ENCODE assay signal across 23 cellular contexts in genomic region chr12:7004840-7005239, GRCh38. TPM values are rescaled to one million over a fixed set of nuclear protein-coding genes. Genes with fewer than 3 reads are reported as not detected.
DNase-seq lines count a peak whose midpoint lies in the region; ATAC-seq and TF ChIP-seq lines count a peak whose summit lies in the region.
"Had no signal": no experiment of that assay in that cellular context is flagged by ENCODE, and none has a peak within 500 bp of the region (broad histone marks: within the 10 kb centered on the region; RNA-seq: fewer than 3 reads in every experiment).

No MANE protein-coding gene starts in this region.

- POLR2A ChIA-PET in Panc1 (lab: Charles Lee) = no interaction called here

- H3K9me3 ChIP-seq in Panc1 (ENCODE audit: control insufficient read depth, insufficient read depth, low read depth, low read length) = no peaks in the 10 kb centered on the region
- H3K9me3 ChIP-seq in psoas muscle = no peaks in the 10 kb centered on the region
- no peaks in the 10 kb centered on the region for H3K9me3 ChIP-seq in upper lobe of right lung
- H3K9me3 ChIP-seq: MG63, SK-N-SH had no signal

- no peaks in the 10 kb centered on the region for H3K27me3 Mint-ChIP-seq in activated T-cell treated with anti-CD3 and anti-CD28 coated beads, Interleukin-2, amount 50 U/mL, for 72 hours (ENCODE audit: low read depth)
- no peaks in the 10 kb centered on the region for H3K27me3 Mint-ChIP-seq in activated T-cell treated with anti-CD3 and anti-CD28 coated beads, Interleukin-2, amount 50 U/mL, for 4 hours (ENCODE audit: low read depth)
- H3K27me3 Mint-ChIP-seq: B cell had no signal

- no peak for DNase-seq in activated T-cell treated with anti-CD3 and anti-CD28 coated beads, Interleukin-2, amount 50 U/mL, for 72 hours
- no peak for DNase-seq in activated T-cell treated with anti-CD3 and anti-CD28 coated beads, Interleukin-2, amount 50 U/mL, for 4 hours
- no peak for DNase-seq in Panc1 (ENCODE audit: low read depth, low spot score)
- no peak for DNase-seq in psoas muscle
- DNase-seq in upper lobe of right lung = no peak
- DNase-seq in NCI-H187 (lab: John Stamatoyannopoulos, UW) = no peak
- DNase-seq: Calu3, DMS79 treated with DMSO at 0.1 percent for 48 hours, GF-D8, GOT3, HCEC 1CT, Kasumi-1, MG63, NCI-H1105 treated with DMSO at 0.1 percent for 48 hours, NCI-H146, NCI-H2029, NCI-H526 treated with DMSO at 0.1 percent for 48 hours, SK-N-SH had no signal

- H3K4me1 ChIP-seq in Panc1 (ENCODE audit: control insufficient read depth, insufficient read depth, low read length) = no peaks in the 10 kb centered on the region
- H3K4me1 ChIP-seq in psoas muscle = peaks cover 81% of the 10 kb centered on the region
- H3K4me1 ChIP-seq in upper lobe of right lung = peaks cover 18% of the 10 kb centered on the region

- H3K27ac Mint-ChIP-seq in activated T-cell treated with anti-CD3 and anti-CD28 coated beads, Interleukin-2, amount 50 U/mL, for 72 hours = peak overlapping the region; percentile 66
- H3K27ac Mint-ChIP-seq: B cell had no signal

- no peak overlapping the region for H3K4me3 ChIP-seq in Panc1 (ENCODE audit: low read depth in 2 of 2, low read length in 2 of 2)
- H3K4me3 ChIP-seq in psoas muscle = no peak overlapping the region
- no peak overlapping the region for H3K4me3 ChIP-seq in upper lobe of right lung
- H3K4me3 ChIP-seq: K562, MG63 had no signal

- H3K27me3 ChIP-seq in Panc1 (ENCODE audit: control insufficient read depth, insufficient read depth, low read length) (no peaks in the 10 kb centered on the region), psoas muscle (ENCODE audit: insufficient read depth in 3 of 3, low read length in 2 of 3) (no peaks in the 10 kb centered on the region), upper lobe of right lung (no peaks in the 10 kb centered on the region)
- H3K27me3 ChIP-seq: MG63 had no signal

- H3K36me3 ChIP-seq in Panc1 (ENCODE audit: control insufficient read depth, insufficient read depth, low read length) = no peaks in the 10 kb centered on the region; the same call in none of the 2 replicates
- H3K36me3 ChIP-seq in psoas muscle (ENCODE audit: insufficient read depth in 1 of 2, low read depth in 1 of 2) = peaks cover 0 to 4% of the 10 kb centered on the region in 2 donors
- H3K36me3 ChIP-seq in upper lobe of right lung = peaks cover 7% of the 10 kb centered on the region

- in situ Hi-C loops in Panc1 (cut with HindIII; ENCODE audit: low pct_unique_long_range_greater_than_20kb, low sequenced_read_pairs) = no loop called here

- intact Hi-C loops in Panc1 (cut with micrococcal nuclease; ENCODE audit: unreplicated experiment) (no loop called here), psoas muscle (cut with DNase I) (no loop called here), upper lobe of right lung (cut with DNase I) (no loop called here)

- TSS peak; percentile 8 for BruUV-seq in Panc1 (replicated peaks; lab: Mats Ljungman, UMichigan)

- no peak for TF ChIP-seq CTCF in Panc1 (IDR thresholded peaks at IDR 0.05)
- TF ChIP-seq CTCF in psoas muscle (IDR thresholded peaks at IDR 0.05) = no peak
- no peak for TF ChIP-seq CTCF in upper lobe of right lung (IDR thresholded peaks at IDR 0.05)

- H3K36me3 Mint-ChIP-seq in activated T-cell treated with anti-CD3 and anti-CD28 coated beads, Interleukin-2, amount 50 U/mL, for 72 hours (ENCODE audit: insufficient read depth in 2 of 2) = peaks cover 3 to 7% of the 10 kb centered on the region in 2 donors
- peaks cover 18% of the 10 kb centered on the region for H3K36me3 Mint-ChIP-seq in activated T-cell treated with anti-CD3 and anti-CD28 coated beads, Interleukin-2, amount 50 U/mL, for 4 hours (ENCODE audit: insufficient read depth)

- no peak overlapping the region for H3K4me3 Mint-ChIP-seq in activated T-cell treated with anti-CD3 and anti-CD28 coated beads, Interleukin-2, amount 50 U/mL, for 72 hours
- H3K4me3 Mint-ChIP-seq in activated T-cell treated with anti-CD3 and anti-CD28 coated beads, Interleukin-2, amount 50 U/mL, for 4 hours = no peak overlapping the region
- H3K4me3 Mint-ChIP-seq: B cell had no signal

- ATAC-seq in activated T-cell treated with anti-CD3 and anti-CD28 coated beads, Interleukin-2, amount 50 U/mL, for 72 hours (replicated peaks in 1 of 2) = no peak
- ATAC-seq in activated T-cell treated with anti-CD3 and anti-CD28 coated beads, Interleukin-2, amount 50 U/mL, for 4 hours = no peak
- no peak for ATAC-seq in Panc1
- no peak for ATAC-seq in psoas muscle
- ATAC-seq in upper lobe of right lung = no peak
- ATAC-seq in HG02970 (IDR thresholded peaks at IDR 0.05; ENCODE audit: low FRiP score, unreplicated experiment) = no peak
- ATAC-seq: K562 had no signal

- CTCF ChIA-PET in Panc1 (lab: Charles Lee) = no interaction called here

- 31 to 48% (median 36%) methylated on average over 2 of the region's 2 CpGs for WGBS in psoas muscle, 3 donors

- H3K27ac ChIP-seq in Panc1 (ENCODE audit: low read length) = no peak overlapping the region
- H3K27ac ChIP-seq in psoas muscle = peak overlapping the region; percentile 31
- H3K27ac ChIP-seq in upper lobe of right lung = peak overlapping the region; percentile 17
- H3K27ac ChIP-seq: 22Rv1, C4-2B had no signal

- no peaks in the 10 kb centered on the region for H3K9me3 Mint-ChIP-seq in activated T-cell treated with anti-CD3 and anti-CD28 coated beads, Interleukin-2, amount 50 U/mL, for 72 hours
- no peaks in the 10 kb centered on the region for H3K9me3 Mint-ChIP-seq in activated T-cell treated with anti-CD3 and anti-CD28 coated beads, Interleukin-2, amount 50 U/mL, for 4 hours

- H3K4me1 Mint-ChIP-seq in activated T-cell treated with anti-CD3 and anti-CD28 coated beads, Interleukin-2, amount 50 U/mL, for 72 hours (ENCODE audit: low read depth) = peaks cover 12% of the 10 kb centered on the region
- H3K4me1 Mint-ChIP-seq in activated T-cell treated with anti-CD3 and anti-CD28 coated beads, Interleukin-2, amount 50 U/mL, for 4 hours (ENCODE audit: low read depth) = peaks cover 18% of the 10 kb centered on the region

RNA-seq across cellular contexts. Expression of gene LPCAT3, which starts 13.4 kb away (rescaled TPM):
- total RNA-seq in activated T-cell treated with anti-CD3 and anti-CD28 coated beads, Interleukin-2, amount 50 U/mL, for 72 hours = 10 to 100 TPM; 28.3 to 29.0 TPM
- 10 to 100 TPM; 24.4 to 27.6 (median 25.0) TPM for total RNA-seq in activated T-cell treated with anti-CD3 and anti-CD28 coated beads, Interleukin-2, amount 50 U/mL, for 4 hours
- total RNA-seq in Panc1 (2021; ENCODE audit: unreplicated experiment) (54.3 TPM), psoas muscle (10 to 100 TPM; 24.0 to 56.5 (median 41.6) TPM), upper lobe of right lung (70.5 TPM)
- 42.6 TPM for polyA plus RNA-seq in Panc1 (2012; ENCODE audit: insufficient read length)
- 10 to 100 TPM; 13.9 to 26.2 (median 17.4) TPM for polyA plus RNA-seq in psoas muscle

RNA-seq across cellular contexts. Expression of gene EMG1, which starts 34.1 kb away (rescaled TPM):
- 10 to 100 TPM; 44.9 to 45.7 TPM for total RNA-seq in activated T-cell treated with anti-CD3 and anti-CD28 coated beads, Interleukin-2, amount 50 U/mL, for 72 hours
- total RNA-seq in activated T-cell treated with anti-CD3 and anti-CD28 coated beads, Interleukin-2, amount 50 U/mL, for 4 hours = 100 to 1,000 TPM; 215 to 254 (median 223) TPM
- total RNA-seq in Panc1 (2021; ENCODE audit: unreplicated experiment) (54.9 TPM), psoas muscle (10 to 100 TPM; 30.1 to 59.4 (median 44.8) TPM), upper lobe of right lung (35.6 TPM)
- polyA plus RNA-seq in Panc1 (2012; ENCODE audit: insufficient read length) = 54.0 TPM
- 10 to 100 TPM; 26.6 to 66.5 (median 50.4) TPM for polyA plus RNA-seq in psoas muscle

RNA-seq across cellular contexts. Expression of gene PHB2, which starts 34.4 kb away (rescaled TPM):
- 100 to 1,000 TPM; 296 to 348 TPM for total RNA-seq in activated T-cell treated with anti-CD3 and anti-CD28 coated beads, Interleukin-2, amount 50 U/mL, for 72 hours
- 100 to 1,000 TPM; 619 to 718 (median 635) TPM for total RNA-seq in activated T-cell treated with anti-CD3 and anti-CD28 coated beads, Interleukin-2, amount 50 U/mL, for 4 hours
- total RNA-seq in Panc1 (2021; ENCODE audit: unreplicated experiment) = 138 TPM
- polyA plus RNA-seq in Panc1 (2012; ENCODE audit: insufficient read length) = 185 TPM
- total RNA-seq in psoas muscle = 100 to 1,000 TPM; 137 to 278 (median 180) TPM
- 100 to 1,000 TPM; 176 to 381 (median 208) TPM for polyA plus RNA-seq in psoas muscle
- 126 TPM for total RNA-seq in upper lobe of right lung

RNA-seq across cellular contexts. Expression of gene PTPN6, which starts 53.7 kb away (rescaled TPM):
- 100 to 1,000 TPM; 238 to 313 TPM for total RNA-seq in activated T-cell treated with anti-CD3 and anti-CD28 coated beads, Interleukin-2, amount 50 U/mL, for 72 hours
- 100 to 1,000 TPM; 309 to 404 (median 401) TPM for total RNA-seq in activated T-cell treated with anti-CD3 and anti-CD28 coated beads, Interleukin-2, amount 50 U/mL, for 4 hours
- total RNA-seq in Panc1 (2021; ENCODE audit: unreplicated experiment) (13.7 TPM), psoas muscle (1 to 10 TPM; 3.6 to 7.6 (median 4.6) TPM), upper lobe of right lung (154 TPM)
- 26.1 TPM for polyA plus RNA-seq in Panc1 (2012; ENCODE audit: insufficient read length)
- 1 to 10 TPM; 1.3 to 2.6 (median 2.1) TPM for polyA plus RNA-seq in psoas muscle

RNA-seq across cellular contexts. Expression of gene C1S, which starts 55.7 kb away (rescaled TPM):
- total RNA-seq in activated T-cell treated with anti-CD3 and anti-CD28 coated beads, Interleukin-2, amount 50 U/mL, for 72 hours = 1 to 10 TPM; 4.0 to 6.6 TPM
- total RNA-seq in activated T-cell treated with anti-CD3 and anti-CD28 coated beads, Interleukin-2, amount 50 U/mL, for 4 hours = 1 to 10 TPM; 1.6 to 1.7 (median 1.6) TPM
- total RNA-seq in Panc1 (2021; ENCODE audit: unreplicated experiment) = 1.8 TPM
- 1.4 TPM for polyA plus RNA-seq in Panc1 (2012; ENCODE audit: insufficient read length)
- 10 to 100 TPM; 49.0 to 98.5 (median 75.6) TPM for total RNA-seq in psoas muscle
- polyA plus RNA-seq in psoas muscle = 10 to 100 TPM; 35.9 to 44.4 (median 38.2) TPM
- total RNA-seq in upper lobe of right lung = 321 TPM
